ENCODE assay signal across 13 cellular contexts in the genomic region with DNA sequence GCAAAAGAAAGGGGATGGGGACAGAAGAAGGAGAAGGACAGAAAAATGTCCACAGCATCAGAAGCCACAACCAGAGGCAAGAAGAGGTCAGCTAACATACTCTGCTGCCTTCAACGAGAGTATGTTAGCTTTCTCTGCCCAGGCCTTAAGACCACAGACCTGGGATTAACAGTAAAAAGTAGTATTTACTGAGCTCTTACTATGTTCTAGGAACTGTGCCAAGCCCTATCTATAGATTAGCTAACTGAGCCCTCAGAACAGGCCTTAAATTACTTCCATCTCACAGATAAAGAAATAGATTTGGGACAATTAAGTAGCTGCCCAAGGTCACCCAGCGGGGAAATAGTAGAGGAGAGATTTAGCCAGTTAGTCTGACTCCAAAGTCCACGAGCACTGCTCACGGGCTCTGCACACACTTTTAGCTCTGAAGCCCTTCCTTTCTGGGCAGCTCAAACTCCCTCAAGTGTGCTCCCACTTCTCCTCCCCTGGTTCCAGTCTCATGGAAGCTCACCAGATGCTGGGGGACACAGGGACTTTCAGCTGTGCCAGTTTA.
"Had no signal": no experiment of that assay in that cellular context is flagged by ENCODE, and none has a peak within 500 bp of the region (broad histone marks: within the 10 kb centered on the region; RNA-seq: fewer than 3 reads in every experiment).

No MANE protein-coding gene starts in this region.

- H3K4me3 Mint-ChIP-seq: activated CD8-positive, alpha-beta memory T cell treated with anti-CD3 and anti-CD28 coated beads, Interleukin-2, amount 10 ng/mL, durations not matched to agents 7 days and 5 days; activated T-cell treated with anti-CD3 and anti-CD28 coated beads, Interleukin-2, amount 50 U/mL, for 24 hours; endodermal cell; T-helper 2 cell treated with Interferon-gamma antibody and Interleukin-4, amounts not matched to agents 5 μg/mL and 100 μg/mL, for 36 hours had no signal

- H3K36me3 Mint-ChIP-seq: activated CD8-positive, alpha-beta memory T cell treated with anti-CD3 and anti-CD28 coated beads, Interleukin-2, amount 10 ng/mL, durations not matched to agents 7 days and 5 days; activated naive CD4-positive, alpha-beta T cell treated with anti-CD3 and anti-CD28 coated beads, Interleukin-2, amount 50 U/mL, for 72 hours had no signal

- H3K9me3 Mint-ChIP-seq: activated naive CD4-positive, alpha-beta T cell treated with anti-CD3 and anti-CD28 coated beads, Interleukin-2, amount 50 U/mL, for 72 hours; activated T-cell treated with anti-CD3 and anti-CD28 coated beads, Interleukin-2, amount 50 U/mL, for 24 hours; endodermal cell; T-helper 2 cell treated with Interferon-gamma antibody and Interleukin-4, amounts not matched to agents 5 μg/mL and 100 μg/mL, for 36 hours had no signal

- H3K9me3 ChIP-seq: upper lobe of left lung had no signal

- H3K79me2 ChIP-seq: parathyroid adenoma had no signal

- H3K27me3 ChIP-seq: upper lobe of left lung had no signal

- ATAC-seq: activated CD8-positive, alpha-beta memory T cell treated with anti-CD3 and anti-CD28 coated beads, Interleukin-2, amount 10 ng/mL, durations not matched to agents 7 days and 5 days; activated naive CD4-positive, alpha-beta T cell treated with anti-CD3 and anti-CD28 coated beads, Interleukin-2, amount 50 U/mL, for 72 hours; left cardiac atrium had no signal

- H3K4me3 ChIP-seq: upper lobe of left lung had no signal

- H3K4me1 ChIP-seq: parathyroid adenoma had no signal

- H3K27ac ChIP-seq: parathyroid adenoma, upper lobe of left lung had no signal

- DNase-seq: activated CD4-positive, alpha-beta T cell treated with anti-CD3 and anti-CD28 coated beads, Interleukin-2, amount 50 U/mL, for 48 hours; activated CD4-positive, CD25-positive, alpha-beta regulatory T cell treated with anti-CD3 and anti-CD28 coated beads, Interleukin-2, amount 50 U/mL, for 72 hours; activated CD8-positive, alpha-beta memory T cell treated with anti-CD3 and anti-CD28 coated beads, Interleukin-2, amount 10 ng/mL, durations not matched to agents 7 days and 5 days; activated effector memory CD4-positive, alpha-beta T cell treated with anti-CD3 and anti-CD28 coated beads, Interleukin-2, amount 50 U/mL, for 16 hours; activated T-cell treated with anti-CD3 and anti-CD28 coated beads, Interleukin-2, amount 50 U/mL, for 24 hours; amygdala; cerebellar nuclear complex; endodermal cell; left cardiac atrium; upper lobe of left lung had no signal

- H3K36me3 ChIP-seq: upper lobe of left lung had no signal

- H2AFZ ChIP-seq: parathyroid adenoma had no signal

- H3K27ac Mint-ChIP-seq: activated CD8-positive, alpha-beta memory T cell treated with anti-CD3 and anti-CD28 coated beads, Interleukin-2, amount 10 ng/mL, durations not matched to agents 7 days and 5 days; activated naive CD4-positive, alpha-beta T cell treated with anti-CD3 and anti-CD28 coated beads, Interleukin-2, amount 50 U/mL, for 72 hours; activated T-cell treated with anti-CD3 and anti-CD28 coated beads, Interleukin-2, amount 50 U/mL, for 24 hours; endodermal cell; T-helper 2 cell treated with Interferon-gamma antibody and Interleukin-4, amounts not matched to agents 5 μg/mL and 100 μg/mL, for 36 hours had no signal
